Comparison of ENCODE assay signal across 11 cellular contexts in the genomic region with DNA sequence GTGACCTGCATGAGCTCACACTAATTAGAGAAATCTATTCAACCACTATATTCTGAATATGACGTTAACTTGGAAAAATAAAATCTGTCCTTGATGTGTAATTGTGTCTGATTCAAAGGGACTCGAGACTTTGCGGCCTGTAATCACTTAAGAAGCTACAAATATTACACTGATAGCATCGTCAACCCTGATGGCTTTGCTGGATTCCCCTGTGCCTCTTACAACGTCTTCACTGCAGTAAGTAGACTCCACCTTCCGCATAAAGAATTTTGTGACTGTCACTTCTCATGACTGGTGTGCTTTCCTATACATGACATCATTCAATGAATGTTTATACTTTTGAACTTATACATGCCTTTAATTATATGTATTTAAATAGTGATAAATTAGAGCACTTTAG. TPM values are rescaled to one million over a fixed set of nuclear protein-coding genes. Genes with fewer than 3 reads are reported as not detected.
"Had no signal": no experiment of that assay in that cellular context is flagged by ENCODE, and none has a peak within 500 bp of the region (broad histone marks: within the 10 kb centered on the region; RNA-seq: fewer than 3 reads in every experiment).

No MANE protein-coding gene starts in this region.

- DNase-seq: GOT3, H7, Karpas-422, KBM-7 had no signal

- H3K9ac ChIP-seq: KMS-11 had no signal

- H3K27ac Mint-ChIP-seq: IgD-negative memory B cell had no signal

- H3K27me3 Mint-ChIP-seq: IgD-negative memory B cell had no signal

- H3K4me3 ChIP-seq: HAP-1 had no signal

- ATAC-seq: HCT116 had no signal

- H3K9me3 ChIP-seq: HAP-1 had no signal

- H3K4me1 Mint-ChIP-seq: IgD-negative memory B cell had no signal

- FAIRE-seq: HTR-8/SVneo had no signal

- H3K4me3 Mint-ChIP-seq: IgD-negative memory B cell had no signal

- H3K36me3 ChIP-seq: HAP-1 had no signal

- H3K27ac ChIP-seq: KMS-11 had no signal

- H3K4me2 ChIP-seq: KMS-11 had no signal

- H3K9me3 Mint-ChIP-seq: IgD-negative memory B cell had no signal

RNA-seq across cellular contexts. Expression of gene PNLIP, which starts 10.2 kb away (rescaled TPM):
- total RNA-seq: H4, H7, HT-29 had no signal
- polyA plus RNA-seq: IgD-negative memory B cell had no signal

RNA-seq across cellular contexts. Expression of gene PNLIPRP1, which starts 34.9 kb away (rescaled TPM):
- total RNA-seq: H4, H7, HT-29 had no signal
- polyA plus RNA-seq: IgD-negative memory B cell had no signal
